In genomic region chr7:83072576-83073517, GRCh38 we compare ENCODE assay signal across 1 cellular context.
TF ChIP-seq lines count a peak whose summit lies in the region.

No MANE protein-coding gene starts in this region.

TF ChIP-seq in A549, 52 proteins besides CTCF, POLR2A, EP300 and RAD21:
- TF ChIP-seq NFE2L2 (conservative IDR thresholded peaks at IDR 0.05; ENCODE audit: low read length) (no peak), ZSCAN20 (CRISPR knock-in tag; IDR thresholded peaks at IDR 0.05) (no peak), KDM5A (IDR thresholded peaks at IDR 0.05) (no peak), JUN (IDR thresholded peaks at IDR 0.05) (no peak), HDAC2 (IDR thresholded peaks at IDR 0.05) (no peak), SMC3 (IDR thresholded peaks at IDR 0.05) (peak; percentile 28; the same call in 2 of the 3 replicates), TP53 (CRISPR knock-in tag; IDR thresholded peaks at IDR 0.05) (no peak)
